Comparison of ENCODE assay signal across 9 cellular contexts in the genomic region with DNA sequence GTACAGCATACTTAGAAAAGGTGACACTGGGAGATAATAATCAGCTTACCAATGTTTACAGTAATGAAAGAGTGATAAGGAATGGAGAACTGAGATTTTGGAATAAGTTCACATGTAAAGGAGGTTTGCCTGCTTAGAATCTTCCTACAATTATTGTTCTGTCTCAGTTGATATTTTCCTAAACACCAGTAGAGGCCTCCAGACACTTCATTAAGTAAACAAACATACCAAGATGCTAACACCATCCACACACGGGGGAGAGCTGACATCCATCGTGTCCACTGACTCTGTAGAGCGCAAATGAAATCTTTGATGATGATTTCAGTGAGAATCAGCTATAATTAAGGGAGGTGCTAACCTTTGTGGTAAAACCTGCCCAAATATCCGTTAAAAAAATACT.
DNase-seq lines count a peak whose midpoint lies in the region; ATAC-seq and TF ChIP-seq lines count a peak whose summit lies in the region.
"Had no signal": no experiment of that assay in that cellular context is flagged by ENCODE, and none has a peak within 500 bp of the region (broad histone marks: within the 10 kb centered on the region; RNA-seq: fewer than 3 reads in every experiment).

No MANE protein-coding gene starts in this region.

- TF ChIP-seq CTCF in WTC11 (IDR thresholded peaks at IDR 0.05) = no peak

- no peaks in the 10 kb centered on the region for H3K27me3 Mint-ChIP-seq in WTC11 (ENCODE audit: low read depth)
- H3K27me3 Mint-ChIP-seq in effector memory CD8-positive, alpha-beta T cell = no peaks in the 10 kb centered on the region

- POLR2A ChIA-PET in WTC11 (lab: Charles Lee) = no interaction called here

- peaks cover 21% of the 10 kb centered on the region for H3K4me1 Mint-ChIP-seq in WTC11
- no peaks in the 10 kb centered on the region for H3K4me1 Mint-ChIP-seq in effector memory CD8-positive, alpha-beta T cell (ENCODE audit: low read depth in 2 of 2)

- no peak overlapping the region for H3K27ac Mint-ChIP-seq in WTC11
- H3K27ac Mint-ChIP-seq in effector memory CD8-positive, alpha-beta T cell = no peak overlapping the region
- H3K27ac Mint-ChIP-seq: activated T-helper 1 cell treated with anti-CD3 and anti-CD28 coated beads, Interleukin-12 subunit alpha, Interleukin-12 subunit beta, Interleukin-2, Interleukin-4 antibody, amounts not matched to agents 30 ng/mL and 10 ng/mL and 1 ng/mL, durations not matched to agents 14 hours and 24 hours and 36 hours had no signal

- DNase-seq in AG08395 (ENCODE audit: low spot score) = peak; percentile 40
- peak; percentile 5 for DNase-seq in HS-27A (ENCODE audit: low read depth)
- DNase-seq in WTC11 (ENCODE audit: low spot score) = no peak
- DNase-seq in iris pigment epithelial cell (ENCODE audit: low read depth) = peak; percentile 37
- DNase-seq in activated naive CD4-positive, alpha-beta T cell treated with anti-CD3 and anti-CD28 coated beads, Interleukin-2, amount 50 U/mL, for 16 hours = no peak
- DNase-seq in cerebellar nuclear complex (lab: John Stamatoyannopoulos, UW) = no peak
- DNase-seq in effector memory CD8-positive, alpha-beta T cell = no peak

- H3K4me3 Mint-ChIP-seq in WTC11 = no peak overlapping the region
- no peak overlapping the region for H3K4me3 Mint-ChIP-seq in effector memory CD8-positive, alpha-beta T cell
- H3K4me3 Mint-ChIP-seq: activated T-helper 1 cell treated with anti-CD3 and anti-CD28 coated beads, Interleukin-12 subunit alpha, Interleukin-12 subunit beta, Interleukin-2, Interleukin-4 antibody, amounts not matched to agents 30 ng/mL and 10 ng/mL and 1 ng/mL, durations not matched to agents 14 hours and 24 hours and 36 hours had no signal

- H3K36me3 Mint-ChIP-seq in WTC11 = peaks cover 18% of the 10 kb centered on the region
- no peaks in the 10 kb centered on the region for H3K36me3 Mint-ChIP-seq in effector memory CD8-positive, alpha-beta T cell (ENCODE audit: insufficient read depth)

- CTCF ChIA-PET in WTC11 (lab: Charles Lee) = no interaction called here

- peaks cover 29% of the 10 kb centered on the region for H3K9me3 Mint-ChIP-seq in WTC11
- no peaks in the 10 kb centered on the region for H3K9me3 Mint-ChIP-seq in effector memory CD8-positive, alpha-beta T cell
- H3K9me3 Mint-ChIP-seq: activated T-helper 1 cell treated with anti-CD3 and anti-CD28 coated beads, Interleukin-12 subunit alpha, Interleukin-12 subunit beta, Interleukin-2, Interleukin-4 antibody, amounts not matched to agents 30 ng/mL and 10 ng/mL and 1 ng/mL, durations not matched to agents 14 hours and 24 hours and 36 hours had no signal

- ATAC-seq in WTC11 (0 out of 2 replicates have a peak, but pooled peaks have one; percentile 24), GM18520 (IDR thresholded peaks at IDR 0.05; ENCODE audit: unreplicated experiment) (no peak)
- no peak for ATAC-seq in effector memory CD8-positive, alpha-beta T cell (replicated peaks)

TF ChIP-seq in WTC11, 78 proteins besides CTCF, POLR2A, EP300 and RAD21:
- no peak for TF ChIP-seq PRRX2 (CRISPR knock-in tag; IDR thresholded peaks at IDR 0.05)
- TF ChIP-seq ZNF671 (CRISPR knock-in tag; IDR thresholded peaks at IDR 0.05) = no peak
- TF ChIP-seq IRF2 (CRISPR knock-in tag; IDR thresholded peaks at IDR 0.05; ENCODE audit: borderline replicate concordance, low read depth) = no peak
- TF ChIP-seq, protein P1, sequence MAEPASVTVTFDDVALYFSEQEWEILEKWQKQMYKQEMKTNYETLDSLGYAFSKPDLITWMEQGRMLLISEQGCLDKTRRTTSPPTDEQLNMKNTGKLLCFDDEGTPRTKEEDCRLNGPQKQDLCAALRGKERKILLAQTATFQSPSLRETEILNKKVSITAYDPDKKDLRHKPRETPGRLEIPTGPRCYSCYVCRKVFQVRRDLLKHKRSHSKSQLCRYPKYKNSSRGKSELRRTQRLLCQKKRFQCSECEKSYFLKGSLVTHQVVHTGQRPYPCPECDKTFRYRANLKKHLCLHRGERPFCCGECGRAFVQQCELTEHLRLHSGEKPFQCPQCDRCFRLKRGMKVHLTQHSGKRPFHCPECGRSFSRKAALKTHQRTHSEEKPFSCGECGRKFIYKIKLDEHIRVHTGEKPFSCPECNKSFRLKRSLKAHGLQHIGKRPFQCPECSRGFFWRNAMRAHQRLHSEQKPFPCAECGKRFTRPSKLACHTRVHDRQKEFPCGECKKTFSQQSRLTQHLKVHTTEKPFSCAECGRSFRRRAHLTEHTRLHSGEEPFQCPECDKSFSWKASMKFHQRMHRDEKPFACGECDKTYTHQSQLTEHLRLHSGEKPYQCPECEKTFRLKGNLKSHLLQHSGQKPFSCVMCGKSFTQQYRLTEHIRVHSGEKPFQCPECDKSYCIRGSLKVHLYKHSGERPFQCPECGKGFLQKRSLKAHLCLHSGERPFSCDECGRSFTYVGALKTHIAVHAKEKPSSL (CRISPR knock-in tag; conservative IDR thresholded peaks at IDR 0.05) = no peak
- TF ChIP-seq, protein P2, sequence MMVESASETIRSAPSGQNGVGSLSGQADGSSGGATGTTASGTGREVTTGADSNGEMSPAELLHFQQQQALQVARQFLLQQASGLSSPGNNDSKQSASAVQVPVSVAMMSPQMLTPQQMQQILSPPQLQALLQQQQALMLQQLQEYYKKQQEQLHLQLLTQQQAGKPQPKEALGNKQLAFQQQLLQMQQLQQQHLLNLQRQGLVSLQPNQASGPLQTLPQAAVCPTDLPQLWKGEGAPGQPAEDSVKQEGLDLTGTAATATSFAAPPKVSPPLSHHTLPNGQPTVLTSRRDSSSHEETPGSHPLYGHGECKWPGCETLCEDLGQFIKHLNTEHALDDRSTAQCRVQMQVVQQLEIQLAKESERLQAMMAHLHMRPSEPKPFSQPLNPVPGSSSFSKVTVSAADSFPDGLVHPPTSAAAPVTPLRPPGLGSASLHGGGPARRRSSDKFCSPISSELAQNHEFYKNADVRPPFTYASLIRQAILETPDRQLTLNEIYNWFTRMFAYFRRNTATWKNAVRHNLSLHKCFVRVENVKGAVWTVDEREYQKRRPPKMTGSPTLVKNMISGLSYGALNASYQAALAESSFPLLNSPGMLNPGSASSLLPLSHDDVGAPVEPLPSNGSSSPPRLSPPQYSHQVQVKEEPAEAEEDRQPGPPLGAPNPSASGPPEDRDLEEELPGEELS (CRISPR knock-in tag; IDR thresholded peaks at IDR 0.05) = no peak
- TF ChIP-seq CBFB (CRISPR knock-in tag; IDR thresholded peaks at IDR 0.05; ENCODE audit: low read depth) = no peak
- TF ChIP-seq SP1 (CRISPR knock-in tag; conservative IDR thresholded peaks at IDR 0.05) = no peak
- TF ChIP-seq, protein P3, sequence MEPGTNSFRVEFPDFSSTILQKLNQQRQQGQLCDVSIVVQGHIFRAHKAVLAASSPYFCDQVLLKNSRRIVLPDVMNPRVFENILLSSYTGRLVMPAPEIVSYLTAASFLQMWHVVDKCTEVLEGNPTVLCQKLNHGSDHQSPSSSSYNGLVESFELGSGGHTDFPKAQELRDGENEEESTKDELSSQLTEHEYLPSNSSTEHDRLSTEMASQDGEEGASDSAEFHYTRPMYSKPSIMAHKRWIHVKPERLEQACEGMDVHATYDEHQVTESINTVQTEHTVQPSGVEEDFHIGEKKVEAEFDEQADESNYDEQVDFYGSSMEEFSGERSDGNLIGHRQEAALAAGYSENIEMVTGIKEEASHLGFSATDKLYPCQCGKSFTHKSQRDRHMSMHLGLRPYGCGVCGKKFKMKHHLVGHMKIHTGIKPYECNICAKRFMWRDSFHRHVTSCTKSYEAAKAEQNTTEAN (CRISPR knock-in tag; IDR thresholded peaks at IDR 0.05) = no peak

Comparison
In these comparisons a context has a peak if more than half of its experiments do, and no peak if none do; other contexts are left out.
1. DNase-seq: peak in AG08395 (single experiment), HS-27A (single experiment) and iris pigment epithelial cell (single experiment); none in WTC11 (single experiment), activated naive CD4-positive, alpha-beta T cell treated with anti-CD3 and anti-CD28 coated beads, Interleukin-2, amount 50 U/mL, for 16 hours (single experiment), cerebellar nuclear complex (0 of 2) and effector memory CD8-positive, alpha-beta T cell (0 of 3).